In the genomic region with DNA sequence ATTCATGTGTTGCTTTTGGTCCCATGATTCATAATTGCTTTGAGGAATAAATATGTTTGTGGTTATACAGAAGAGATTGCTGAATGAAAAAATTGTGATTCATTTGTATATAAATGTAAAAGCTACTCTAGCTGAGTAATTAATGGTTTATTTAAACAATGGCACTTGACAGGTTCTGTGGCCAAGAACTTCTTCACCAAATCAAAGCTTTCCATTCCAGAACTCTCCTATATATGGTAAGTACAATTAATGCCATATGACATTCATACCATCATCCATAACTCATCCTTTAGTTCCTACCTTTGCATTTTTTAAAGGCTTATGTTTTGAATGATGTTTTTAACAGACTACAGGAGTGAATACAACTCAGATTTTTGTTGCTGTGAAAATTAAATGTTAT, we compare ENCODE assay signal across 18 cellular contexts.
DNase-seq lines count a peak whose midpoint lies in the region; TF ChIP-seq lines count a peak whose summit lies in the region.
"Had no signal": no experiment of that assay in that cellular context is flagged by ENCODE, and none has a peak within 500 bp of the region (broad histone marks: within the 10 kb centered on the region; RNA-seq: fewer than 3 reads in every experiment).

No MANE protein-coding gene starts in this region.

- intact Hi-C loops in esophagus muscularis mucosa (cut with DNase I), result no loop called here

- TF ChIP-seq EP300 in SK-N-SH (IDR thresholded peaks at IDR 0.05; ENCODE audit: borderline replicate concordance in 1 of 2, low read depth in 1 of 2, low read length in 1 of 2) (no peak), esophagus muscularis mucosa (IDR thresholded peaks at IDR 0.05) (no peak)

- H3K79me2 ChIP-seq in SK-N-SH (ENCODE audit: insufficient read depth), result no peaks in the 10 kb centered on the region

- H3K27ac ChIP-seq in SK-N-SH (ENCODE audit: low read depth in 2 of 2, low read length in 1 of 2), result peak overlapping the region in 1 of 2 experiments; percentile 50; a peak in 1 of 4 replicates
- H3K27ac ChIP-seq in esophagus muscularis mucosa (replicated peaks in 1 of 4), result no peak overlapping the region
- H3K27ac ChIP-seq: C4-2B, PC-9, RWPE1 had no signal

- peaks cover 26% of the 10 kb centered on the region for H3K4me1 Mint-ChIP-seq in nephron
- H3K4me1 Mint-ChIP-seq: GM23338 had no signal

- no peak overlapping the region for H3K4me2 ChIP-seq in SK-N-SH
- H3K4me2 ChIP-seq: GM23338, PC-9 had no signal

- TF ChIP-seq CTCF in SK-N-SH (IDR thresholded peaks at IDR 0.05), result no peak
- TF ChIP-seq CTCF in nephron (IDR thresholded peaks at IDR 0.05; ENCODE audit: unreplicated experiment in 3 of 3), result no peak
- TF ChIP-seq CTCF in esophagus muscularis mucosa (IDR thresholded peaks at IDR 0.05), result no peak

- H3K27me3 ChIP-seq in SK-N-SH (ENCODE audit: insufficient read depth) (no peaks in the 10 kb centered on the region), esophagus muscularis mucosa (no peaks in the 10 kb centered on the region)

- no peaks in the 10 kb centered on the region for H3K4me1 ChIP-seq in SK-N-SH (ENCODE audit: control insufficient read depth in 1 of 2, insufficient read depth in 2 of 2, low read depth in 1 of 2, low read length in 1 of 2)
- H3K4me1 ChIP-seq in esophagus muscularis mucosa, result peaks cover 0 to 4% (median under 1%) of the 10 kb centered on the region in 4 donors

- CTCF ChIA-PET in SK-N-SH (lab: Yijun Ruan, JAX), result interaction anchor here (2.3 kb wide), 1 partner anchor 169 kb away, joined by 5 read pairs; no protein-coding TSS in a partner anchor

- no peak for TF ChIP-seq RAD21 in SK-N-SH (IDR thresholded peaks at IDR 0.05; ENCODE audit: low read length)

- TF ChIP-seq POLR2A in esophagus muscularis mucosa (IDR thresholded peaks at IDR 0.05; ENCODE audit: low read depth), result no peak

- H3K36me3 ChIP-seq in SK-N-SH (replicated peaks in 1 of 2; ENCODE audit: control insufficient read depth in 1 of 2, insufficient read depth in 2 of 2, low read length in 1 of 2) (no peaks in the 10 kb centered on the region), esophagus muscularis mucosa (no peaks in the 10 kb centered on the region)

- H3K36me3 Mint-ChIP-seq in nephron (ENCODE audit: low read depth), result peaks cover 3% of the 10 kb centered on the region

- H3K4me3 Mint-ChIP-seq in nephron, result no peak overlapping the region
- H3K4me3 Mint-ChIP-seq: GM23338 had no signal

- H3K9ac ChIP-seq in SK-N-SH, result no peak overlapping the region

- no peak overlapping the region for H2AFZ ChIP-seq in SK-N-SH (ENCODE audit: low read depth)
- H2AFZ ChIP-seq: GM23338, PC-9 had no signal

- H3K27me3 Mint-ChIP-seq in nephron (ENCODE audit: low read depth), result no peaks in the 10 kb centered on the region

- H3K9me3 Mint-ChIP-seq in nephron, result no peaks in the 10 kb centered on the region
- H3K9me3 Mint-ChIP-seq: GM23338 had no signal

- peaks cover 4% of the 10 kb centered on the region for H3F3A ChIP-seq in SK-N-SH (replicated peaks; ENCODE audit: insufficient read depth)

- H3K9me2 ChIP-seq in SK-N-SH, result no peaks in the 10 kb centered on the region

- H4K20me1 ChIP-seq in SK-N-SH (ENCODE audit: insufficient read depth), result no peaks in the 10 kb centered on the region

- DNase-seq in EH (ENCODE audit: low read depth) (peak; percentile 27), SK-N-SH (no peak), fibroblast of gingiva (ENCODE audit: low read depth) (peak; percentile 47), esophagus muscularis mucosa (ENCODE audit: extremely low spot score) (no peak), mucosa of gallbladder (ENCODE audit: low spot score) (no peak)
- DNase-seq in stimulated activated CD4-positive, alpha-beta T cell treated with anti-CD3 and anti-CD28 coated beads, Interleukin-4, amount 100 ng/mL, for 24 hours, result no peak
- DNase-seq: AML-193, DMS79 treated with DMSO at 0.1 percent for 48 hours, IMR-90, NCI-H1436, NCI-H1930, NCI-H226, NCI-H82, PC-9 had no signal

- POLR2A ChIA-PET in SK-N-SH (lab: Yijun Ruan, JAX), result no interaction called here

- no peaks in the 10 kb centered on the region for H3K9me3 ChIP-seq in SK-N-SH
- no peaks in the 10 kb centered on the region for H3K9me3 ChIP-seq in esophagus muscularis mucosa

- peak overlapping the region in 2 of 3 experiments; percentile 56 to 93 for H3K27ac Mint-ChIP-seq in nephron
- H3K27ac Mint-ChIP-seq: GM23338 had no signal

- H3K4me3 ChIP-seq in SK-N-SH (ENCODE audit: low read depth in 2 of 2, low read length in 1 of 2) (no peak overlapping the region), esophagus muscularis mucosa (no peak overlapping the region)
- H3K4me3 ChIP-seq: GM23338, PC-9 had no signal

TF ChIP-seq in SK-N-SH, 30 proteins besides CTCF, POLR2A, EP300 and RAD21:
- TF ChIP-seq EZH2phosphoT487 (IDR thresholded peaks at IDR 0.05; ENCODE audit: borderline replicate concordance, low read depth), result no peak
- TF ChIP-seq FOSL2 (IDR thresholded peaks at IDR 0.05; ENCODE audit: borderline replicate concordance, low read depth), result 0 out of 2 replicates have a peak, but pooled peaks have one; percentile 8
- TF ChIP-seq, protein P1, sequence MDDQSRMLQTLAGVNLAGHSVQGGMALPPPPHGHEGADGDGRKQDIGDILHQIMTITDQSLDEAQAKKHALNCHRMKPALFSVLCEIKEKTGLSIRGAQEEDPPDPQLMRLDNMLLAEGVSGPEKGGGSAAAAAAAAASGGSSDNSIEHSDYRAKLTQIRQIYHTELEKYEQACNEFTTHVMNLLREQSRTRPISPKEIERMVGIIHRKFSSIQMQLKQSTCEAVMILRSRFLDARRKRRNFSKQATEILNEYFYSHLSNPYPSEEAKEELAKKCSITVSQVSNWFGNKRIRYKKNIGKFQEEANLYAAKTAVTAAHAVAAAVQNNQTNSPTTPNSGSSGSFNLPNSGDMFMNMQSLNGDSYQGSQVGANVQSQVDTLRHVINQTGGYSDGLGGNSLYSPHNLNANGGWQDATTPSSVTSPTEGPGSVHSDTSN (IDR thresholded peaks at IDR 0.05), result peak; percentile 34; the same call in 1 of the 2 replicates
- peak; percentile 18; the same call in 1 of the 2 replicates for TF ChIP-seq JUND (IDR thresholded peaks at IDR 0.05)
- no peak for TF ChIP-seq CHD2 (IDR thresholded peaks at IDR 0.05; ENCODE audit: low read length, partially characterized antibody)
- TF ChIP-seq TCF12 (IDR thresholded peaks at IDR 0.05), result peak; percentile 59

Comparison
In these comparisons a context has a peak if more than half of its experiments do, and no peak if none do; other contexts are left out.
1. DNase-seq: peak in EH (single experiment) and fibroblast of gingiva (single experiment); none in SK-N-SH (single experiment), esophagus muscularis mucosa (single experiment), stimulated activated CD4-positive, alpha-beta T cell treated with anti-CD3 and anti-CD28 coated beads, Interleukin-4, amount 100 ng/mL, for 24 hours (single experiment) and mucosa of gallbladder (single experiment).